2 cellular contexts compared by ENCODE assay signal in the genomic region with DNA sequence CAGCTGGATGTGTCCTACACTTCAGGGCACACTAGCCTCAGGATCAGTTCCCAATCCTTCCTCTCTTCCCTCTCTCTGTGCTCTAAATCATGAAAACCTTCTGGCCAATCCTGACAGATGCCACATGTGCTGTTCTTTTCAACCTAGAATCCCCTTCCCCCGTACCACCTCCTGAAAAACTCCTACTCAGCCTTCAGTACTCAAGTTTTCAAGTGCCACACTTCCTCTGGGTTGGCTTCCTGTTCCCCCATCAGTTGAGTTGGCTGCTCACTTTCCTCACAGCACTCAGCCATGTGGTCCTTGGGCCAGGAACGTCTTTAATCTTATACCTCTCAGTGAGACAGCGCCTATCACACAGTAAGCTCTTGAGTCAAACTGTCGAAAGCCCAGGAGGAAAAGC.
TF ChIP-seq lines count a peak whose summit lies in the region.

No MANE protein-coding gene starts in this region.

TF ChIP-seq in HCT116, 20 proteins besides CTCF, POLR2A, EP300 and RAD21 (continued from another document):
- TF ChIP-seq, protein P1, sequence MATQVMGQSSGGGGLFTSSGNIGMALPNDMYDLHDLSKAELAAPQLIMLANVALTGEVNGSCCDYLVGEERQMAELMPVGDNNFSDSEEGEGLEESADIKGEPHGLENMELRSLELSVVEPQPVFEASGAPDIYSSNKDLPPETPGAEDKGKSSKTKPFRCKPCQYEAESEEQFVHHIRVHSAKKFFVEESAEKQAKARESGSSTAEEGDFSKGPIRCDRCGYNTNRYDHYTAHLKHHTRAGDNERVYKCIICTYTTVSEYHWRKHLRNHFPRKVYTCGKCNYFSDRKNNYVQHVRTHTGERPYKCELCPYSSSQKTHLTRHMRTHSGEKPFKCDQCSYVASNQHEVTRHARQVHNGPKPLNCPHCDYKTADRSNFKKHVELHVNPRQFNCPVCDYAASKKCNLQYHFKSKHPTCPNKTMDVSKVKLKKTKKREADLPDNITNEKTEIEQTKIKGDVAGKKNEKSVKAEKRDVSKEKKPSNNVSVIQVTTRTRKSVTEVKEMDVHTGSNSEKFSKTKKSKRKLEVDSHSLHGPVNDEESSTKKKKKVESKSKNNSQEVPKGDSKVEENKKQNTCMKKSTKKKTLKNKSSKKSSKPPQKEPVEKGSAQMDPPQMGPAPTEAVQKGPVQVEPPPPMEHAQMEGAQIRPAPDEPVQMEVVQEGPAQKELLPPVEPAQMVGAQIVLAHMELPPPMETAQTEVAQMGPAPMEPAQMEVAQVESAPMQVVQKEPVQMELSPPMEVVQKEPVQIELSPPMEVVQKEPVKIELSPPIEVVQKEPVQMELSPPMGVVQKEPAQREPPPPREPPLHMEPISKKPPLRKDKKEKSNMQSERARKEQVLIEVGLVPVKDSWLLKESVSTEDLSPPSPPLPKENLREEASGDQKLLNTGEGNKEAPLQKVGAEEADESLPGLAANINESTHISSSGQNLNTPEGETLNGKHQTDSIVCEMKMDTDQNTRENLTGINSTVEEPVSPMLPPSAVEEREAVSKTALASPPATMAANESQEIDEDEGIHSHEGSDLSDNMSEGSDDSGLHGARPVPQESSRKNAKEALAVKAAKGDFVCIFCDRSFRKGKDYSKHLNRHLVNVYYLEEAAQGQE (IDR thresholded peaks at IDR 0.05; ENCODE audit: low read depth), result no peak

TF ChIP-seq in WTC11, 78 proteins besides CTCF, POLR2A, EP300 and RAD21 (continued from another document):
- TF ChIP-seq, protein P2, sequence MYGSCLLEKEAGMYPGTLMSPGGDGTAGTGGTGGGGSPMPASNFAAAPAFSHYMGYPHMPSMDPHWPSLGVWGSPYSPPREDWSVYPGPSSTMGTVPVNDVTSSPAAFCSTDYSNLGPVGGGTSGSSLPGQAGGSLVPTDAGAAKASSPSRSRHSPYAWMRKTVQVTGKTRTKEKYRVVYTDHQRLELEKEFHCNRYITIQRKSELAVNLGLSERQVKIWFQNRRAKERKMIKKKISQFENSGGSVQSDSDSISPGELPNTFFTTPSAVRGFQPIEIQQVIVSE (CRISPR knock-in tag; IDR thresholded peaks at IDR 0.05; ENCODE audit: borderline replicate concordance), result no peak
- TF ChIP-seq, protein P3, sequence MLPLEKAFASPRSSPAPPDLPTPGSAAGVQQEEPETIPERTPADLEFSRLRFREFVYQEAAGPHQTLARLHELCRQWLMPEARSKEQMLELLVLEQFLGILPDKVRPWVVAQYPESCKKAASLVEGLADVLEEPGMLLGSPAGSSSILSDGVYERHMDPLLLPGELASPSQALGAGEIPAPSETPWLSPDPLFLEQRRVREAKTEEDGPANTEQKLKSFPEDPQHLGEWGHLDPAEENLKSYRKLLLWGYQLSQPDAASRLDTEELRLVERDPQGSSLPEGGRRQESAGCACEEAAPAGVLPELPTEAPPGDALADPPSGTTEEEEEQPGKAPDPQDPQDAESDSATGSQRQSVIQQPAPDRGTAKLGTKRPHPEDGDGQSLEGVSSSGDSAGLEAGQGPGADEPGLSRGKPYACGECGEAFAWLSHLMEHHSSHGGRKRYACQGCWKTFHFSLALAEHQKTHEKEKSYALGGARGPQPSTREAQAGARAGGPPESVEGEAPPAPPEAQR (CRISPR knock-in tag; IDR thresholded peaks at IDR 0.05), result no peak
- TF ChIP-seq, protein P4, sequence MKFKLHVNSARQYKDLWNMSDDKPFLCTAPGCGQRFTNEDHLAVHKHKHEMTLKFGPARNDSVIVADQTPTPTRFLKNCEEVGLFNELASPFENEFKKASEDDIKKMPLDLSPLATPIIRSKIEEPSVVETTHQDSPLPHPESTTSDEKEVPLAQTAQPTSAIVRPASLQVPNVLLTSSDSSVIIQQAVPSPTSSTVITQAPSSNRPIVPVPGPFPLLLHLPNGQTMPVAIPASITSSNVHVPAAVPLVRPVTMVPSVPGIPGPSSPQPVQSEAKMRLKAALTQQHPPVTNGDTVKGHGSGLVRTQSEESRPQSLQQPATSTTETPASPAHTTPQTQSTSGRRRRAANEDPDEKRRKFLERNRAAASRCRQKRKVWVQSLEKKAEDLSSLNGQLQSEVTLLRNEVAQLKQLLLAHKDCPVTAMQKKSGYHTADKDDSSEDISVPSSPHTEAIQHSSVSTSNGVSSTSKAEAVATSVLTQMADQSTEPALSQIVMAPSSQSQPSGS (CRISPR knock-in tag; IDR thresholded peaks at IDR 0.05; ENCODE audit: borderline replicate concordance, low read depth), result no peak
- no peak for TF ChIP-seq NFE2L1 (CRISPR knock-in tag; IDR thresholded peaks at IDR 0.05)
TF ChIP-seq in WTC11: peak in this region for 0.
